Comparison of ENCODE assay signal across 1 cellular context in the genomic region with DNA sequence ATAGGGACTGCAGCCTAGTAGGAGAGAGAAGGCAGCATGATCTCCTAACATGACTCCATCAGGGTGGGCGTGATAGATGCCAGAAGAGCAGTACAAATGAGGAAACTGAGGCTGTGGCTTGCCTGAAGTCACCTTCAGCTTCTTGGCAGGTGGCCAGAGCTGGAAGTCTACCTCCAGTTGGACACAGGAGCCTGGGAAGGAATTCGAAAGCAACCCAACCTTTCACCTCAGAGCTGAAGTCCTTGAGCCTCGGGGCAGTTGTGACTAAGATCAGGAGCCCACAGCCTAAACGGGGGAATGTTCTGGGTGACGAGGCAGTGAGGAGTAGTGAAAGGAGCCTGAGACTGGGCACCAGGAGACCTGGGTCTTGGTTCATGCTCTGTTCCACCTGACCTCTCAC.
TF ChIP-seq lines count a peak whose summit lies in the region.

No MANE protein-coding gene starts in this region.

TF ChIP-seq in K562, 482 proteins besides CTCF, POLR2A, EP300 and RAD21:
- TF ChIP-seq NFIC (IDR thresholded peaks at IDR 0.05) = peak; percentile 63
- TF ChIP-seq, protein P1, sequence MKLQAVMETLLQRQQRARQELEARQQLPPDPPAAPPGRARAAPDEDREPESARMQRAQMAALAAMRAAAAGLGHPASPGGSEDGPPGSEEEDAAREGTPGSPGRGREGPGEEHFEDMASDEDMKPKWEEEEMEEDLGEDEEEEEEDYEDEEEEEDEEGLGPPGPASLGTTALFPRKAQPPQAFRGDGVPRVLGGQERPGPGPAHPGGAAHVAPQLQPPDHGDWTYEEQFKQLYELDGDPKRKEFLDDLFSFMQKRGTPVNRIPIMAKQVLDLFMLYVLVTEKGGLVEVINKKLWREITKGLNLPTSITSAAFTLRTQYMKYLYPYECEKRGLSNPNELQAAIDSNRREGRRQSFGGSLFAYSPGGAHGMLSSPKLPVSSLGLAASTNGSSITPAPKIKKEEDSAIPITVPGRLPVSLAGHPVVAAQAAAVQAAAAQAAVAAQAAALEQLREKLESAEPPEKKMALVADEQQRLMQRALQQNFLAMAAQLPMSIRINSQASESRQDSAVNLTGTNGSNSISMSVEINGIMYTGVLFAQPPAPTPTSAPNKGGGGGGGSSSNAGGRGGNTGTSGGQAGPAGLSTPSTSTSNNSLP (IDR thresholded peaks at IDR 0.05; ENCODE audit: borderline replicate concordance, low read depth, low read length) = no peak
